ENCODE assay signal across 20 cellular contexts in genomic region chr14:96464136-96464535, GRCh38. TPM values are rescaled to one million over a fixed set of nuclear protein-coding genes. Genes with fewer than 3 reads are reported as not detected.
DNase-seq lines count a peak whose midpoint lies in the region; ATAC-seq and TF ChIP-seq lines count a peak whose summit lies in the region.
"Had no signal": no experiment of that assay in that cellular context is flagged by ENCODE, and none has a peak within 500 bp of the region (broad histone marks: within the 10 kb centered on the region; RNA-seq: fewer than 3 reads in every experiment).

No MANE protein-coding gene starts in this region.

- CTCF ChIA-PET in Caco-2 (lab: Charles Lee) (interaction anchor here (0.5 kb wide), 1 partner anchor 1112 kb away, joined by 3 read pairs; no protein-coding TSS in a partner anchor), WTC11 (lab: Charles Lee) (no interaction called here)

- 82 to 96% (median 87%) methylated on average over 7 of the region's 7 CpGs for WGBS in stomach, 5 donors

- POLR2A ChIA-PET in Caco-2 (lab: Charles Lee), result no interaction called here
- POLR2A ChIA-PET in WTC11 (lab: Charles Lee), result no interaction called here

- DNase-seq in Caco-2 (no peak), WTC11 (ENCODE audit: low spot score) (no peak), progenitor cell of endocrine pancreas (ENCODE audit: low spot score, unreplicated experiment) (no peak), stomach (no peak)
- DNase-seq in activated T-cell treated with anti-CD3 and anti-CD28 coated beads, Interleukin-2, amount 50 U/mL, for 72 hours, result no peak
- DNase-seq: 8988T; ACHN; BE2C; C1 segment of cervical spinal cord; CD4-positive, alpha-beta memory T cell; CD4-positive, CD25-positive, alpha-beta regulatory T cell; DMS 273 treated with DMSO at 0.1 percent for 48 hours; DMS153; DMS79; DND-41; EL; GDM1 had no signal

- no peak overlapping the region for H3K27ac ChIP-seq in stomach
- H3K27ac ChIP-seq: BLaER1 had no signal

- H3K9me3 Mint-ChIP-seq in Caco-2 (ENCODE audit: unreplicated experiment), result no peaks in the 10 kb centered on the region
- no peaks in the 10 kb centered on the region; the same call in 1 of the 2 replicates for H3K9me3 Mint-ChIP-seq in WTC11
- H3K9me3 Mint-ChIP-seq in progenitor cell of endocrine pancreas (ENCODE audit: low read depth), result peaks cover 2% of the 10 kb centered on the region
- no peaks in the 10 kb centered on the region for H3K9me3 Mint-ChIP-seq in activated T-cell treated with anti-CD3 and anti-CD28 coated beads, Interleukin-2, amount 50 U/mL, for 72 hours
- H3K9me3 Mint-ChIP-seq: CD4-positive, alpha-beta memory T cell; CD4-positive, CD25-positive, alpha-beta regulatory T cell had no signal

- peaks cover 25% of the 10 kb centered on the region for H3K36me3 Mint-ChIP-seq in Caco-2 (ENCODE audit: insufficient read depth, unreplicated experiment)
- peaks cover 4% of the 10 kb centered on the region; the same call in 1 of the 2 replicates for H3K36me3 Mint-ChIP-seq in WTC11
- H3K36me3 Mint-ChIP-seq in progenitor cell of endocrine pancreas (ENCODE audit: insufficient read depth), result peaks cover 3% of the 10 kb centered on the region
- no peaks in the 10 kb centered on the region for H3K36me3 Mint-ChIP-seq in activated T-cell treated with anti-CD3 and anti-CD28 coated beads, Interleukin-2, amount 50 U/mL, for 72 hours (ENCODE audit: insufficient read depth in 2 of 2)
- H3K36me3 Mint-ChIP-seq: CD14-positive monocyte; CD4-positive, alpha-beta memory T cell; CD4-positive, CD25-positive, alpha-beta regulatory T cell had no signal

- H3K27ac Mint-ChIP-seq in Caco-2 (ENCODE audit: unreplicated experiment), result peak overlapping the region; percentile 94
- no peak overlapping the region for H3K27ac Mint-ChIP-seq in WTC11
- peak overlapping the region; percentile 83 for H3K27ac Mint-ChIP-seq in progenitor cell of endocrine pancreas
- H3K27ac Mint-ChIP-seq in activated T-cell treated with anti-CD3 and anti-CD28 coated beads, Interleukin-2, amount 50 U/mL, for 72 hours, result no peak overlapping the region
- H3K27ac Mint-ChIP-seq: CD14-positive monocyte; CD4-positive, alpha-beta memory T cell; CD4-positive, CD25-positive, alpha-beta regulatory T cell had no signal

- H3K4me1 ChIP-seq in Caco-2 (peaks cover 66% of the 10 kb centered on the region), stomach (peaks cover 5 to 16% (median 9%) of the 10 kb centered on the region in 4 donors)
- H3K4me1 ChIP-seq: BE2C had no signal

- TF ChIP-seq CTCF in Caco-2 (IDR thresholded peaks at IDR 0.05; ENCODE audit: insufficient read depth in 1 of 2, low read depth in 1 of 2, low read length in 1 of 2, severe bottlenecking in 1 of 2, unreplicated experiment in 1 of 2) (no peak), WTC11 (IDR thresholded peaks at IDR 0.05) (no peak), progenitor cell of endocrine pancreas (IDR thresholded peaks at IDR 0.05; ENCODE audit: unreplicated experiment) (no peak), stomach (IDR thresholded peaks at IDR 0.05) (no peak)

- H3K9me3 ChIP-seq in Caco-2 (no peaks in the 10 kb centered on the region), stomach (no peaks in the 10 kb centered on the region)
- H3K9me3 ChIP-seq: BE2C, BLaER1 had no signal

- no peaks in the 10 kb centered on the region for H3K27me3 Mint-ChIP-seq in Caco-2 (ENCODE audit: insufficient read depth, unreplicated experiment)
- H3K27me3 Mint-ChIP-seq in WTC11 (ENCODE audit: low read depth), result no peaks in the 10 kb centered on the region
- H3K27me3 Mint-ChIP-seq in progenitor cell of endocrine pancreas, result no peaks in the 10 kb centered on the region
- no peaks in the 10 kb centered on the region for H3K27me3 Mint-ChIP-seq in activated T-cell treated with anti-CD3 and anti-CD28 coated beads, Interleukin-2, amount 50 U/mL, for 72 hours (ENCODE audit: low read depth)

- H3K4me3 ChIP-seq in Caco-2 (ENCODE audit: low read depth, low read length) (no peak overlapping the region), stomach (no peak overlapping the region)
- H3K4me3 ChIP-seq: BLaER1, GM12878 had no signal

- H3K36me3 ChIP-seq in Caco-2 (ENCODE audit: control insufficient read depth, insufficient read depth, low read length) (no peaks in the 10 kb centered on the region), stomach (no peaks in the 10 kb centered on the region)
- H3K36me3 ChIP-seq: BE2C, BLaER1 had no signal

- no peaks in the 10 kb centered on the region for H3K27me3 ChIP-seq in Caco-2 (replicated peaks; ENCODE audit: control insufficient read depth, insufficient read depth, low read length)
- H3K27me3 ChIP-seq in stomach, result no peaks in the 10 kb centered on the region
- H3K27me3 ChIP-seq: BE2C, BLaER1 had no signal

- ATAC-seq in WTC11, result no peak
- ATAC-seq in activated T-cell treated with anti-CD3 and anti-CD28 coated beads, Interleukin-2, amount 50 U/mL, for 72 hours (replicated peaks in 1 of 2), result no peak
- ATAC-seq: GM12878 had no signal

- no peak for TF ChIP-seq POLR2A in stomach (IDR thresholded peaks at IDR 0.05)

- TF ChIP-seq EP300 in stomach (IDR thresholded peaks at IDR 0.05), result no peak

- no TSS peak for BruUV-seq in Caco-2 (replicated peaks; lab: Mats Ljungman, UMichigan)

- H3K4me3 Mint-ChIP-seq in Caco-2 (ENCODE audit: unreplicated experiment) (no peak overlapping the region), WTC11 (no peak overlapping the region), progenitor cell of endocrine pancreas (ENCODE audit: low read depth) (no peak overlapping the region)
- H3K4me3 Mint-ChIP-seq in activated T-cell treated with anti-CD3 and anti-CD28 coated beads, Interleukin-2, amount 50 U/mL, for 72 hours, result no peak overlapping the region
- H3K4me3 Mint-ChIP-seq: CD14-positive monocyte; CD4-positive, alpha-beta memory T cell; CD4-positive, CD25-positive, alpha-beta regulatory T cell had no signal

- H3K4me1 Mint-ChIP-seq in Caco-2 (ENCODE audit: low read depth, unreplicated experiment), result peaks cover 33% of the 10 kb centered on the region
- H3K4me1 Mint-ChIP-seq in WTC11, result peaks cover 13% of the 10 kb centered on the region
- peaks cover 39% of the 10 kb centered on the region for H3K4me1 Mint-ChIP-seq in progenitor cell of endocrine pancreas (ENCODE audit: low read depth)
- H3K4me1 Mint-ChIP-seq in activated T-cell treated with anti-CD3 and anti-CD28 coated beads, Interleukin-2, amount 50 U/mL, for 72 hours (ENCODE audit: low read depth), result peaks cover 6% of the 10 kb centered on the region

- intact Hi-C loops in Caco-2 (cut with micrococcal nuclease; ENCODE audit: unreplicated experiment) (no loop called here), stomach (cut with DNase I; ENCODE audit: low total_unique reads) (no loop called here)

TF ChIP-seq in WTC11, 78 proteins besides CTCF, POLR2A, EP300 and RAD21:
- TF ChIP-seq ZNF121 (CRISPR knock-in tag; IDR thresholded peaks at IDR 0.05), result peak; percentile 58; the same call in 1 of the 2 replicates
- TF ChIP-seq, protein P1, sequence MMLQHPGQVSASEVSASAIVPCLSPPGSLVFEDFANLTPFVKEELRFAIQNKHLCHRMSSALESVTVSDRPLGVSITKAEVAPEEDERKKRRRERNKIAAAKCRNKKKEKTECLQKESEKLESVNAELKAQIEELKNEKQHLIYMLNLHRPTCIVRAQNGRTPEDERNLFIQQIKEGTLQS (CRISPR knock-in tag; conservative IDR thresholded peaks at IDR 0.05), result no peak

RNA-seq across cellular contexts. Expression of gene PAPOLA, which starts 38.0 kb away (rescaled TPM):
- total RNA-seq in Caco-2 (2022) (204 and 207 TPM in 2 replicates), WTC11 (2021) (184 to 210 TPM (median 193 TPM) in 3 replicates), progenitor cell of endocrine pancreas (279 and 297 TPM in 2 replicates), stomach (100 to 1,000 TPM in 4 of 5 donors, 10 to 100 TPM in 1; 85.2 to 317 (median 170) TPM)
- 100 to 1,000 TPM; 124 to 143 TPM for total RNA-seq in activated T-cell treated with anti-CD3 and anti-CD28 coated beads, Interleukin-2, amount 50 U/mL, for 72 hours
- polyA plus RNA-seq in stomach, result 100 to 1,000 TPM in 1 of 3 donors, 10 to 100 TPM in 2; 60.9 to 101 (median 65.2) TPM

Comparison
In these comparisons a context has a peak if more than half of its experiments do, and no peak if none do; other contexts are left out.
1. H3K27ac Mint-ChIP-seq: peak in Caco-2 (single experiment) and progenitor cell of endocrine pancreas (single experiment); none in WTC11 (single experiment) and activated T-cell treated with anti-CD3 and anti-CD28 coated beads, Interleukin-2, amount 50 U/mL, for 72 hours (single experiment).